Comparison of ENCODE assay signal across 16 cellular contexts in the genomic region with DNA sequence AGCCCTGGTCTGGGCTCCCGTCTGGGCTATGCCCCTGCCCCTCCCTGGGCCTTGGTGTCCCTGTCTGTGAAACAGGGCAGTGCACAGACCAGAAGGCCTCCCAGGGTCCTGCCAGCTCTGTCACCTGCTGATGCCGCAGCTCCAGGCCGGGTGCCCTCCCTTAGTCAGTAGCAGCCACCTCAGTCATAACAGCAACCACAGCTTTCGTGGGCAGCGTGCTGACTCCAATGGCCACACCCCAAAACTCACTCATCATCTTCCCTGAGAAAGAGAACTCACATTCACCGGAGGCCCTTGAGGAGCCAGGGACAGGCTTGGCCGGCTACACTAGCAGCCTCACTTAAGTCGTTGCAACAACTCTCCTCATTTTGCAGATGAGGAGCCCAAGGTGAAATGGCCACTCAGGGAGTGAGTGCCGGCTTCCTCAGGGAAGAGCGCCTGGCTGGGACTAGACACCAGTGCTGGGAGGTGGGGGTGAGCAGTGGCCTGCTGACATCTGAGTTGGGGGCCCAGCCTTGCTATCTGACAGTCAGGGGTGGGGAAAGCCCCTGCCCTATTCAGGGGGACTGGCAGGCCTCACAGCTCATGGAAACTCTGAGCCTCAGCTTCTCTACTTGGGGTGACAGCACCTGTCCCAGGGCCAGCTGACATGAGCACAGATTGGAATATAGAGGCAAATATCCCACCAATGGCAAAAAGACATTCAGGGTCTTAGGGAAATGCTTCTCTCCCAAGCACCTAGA. TPM values are rescaled to one million over a fixed set of nuclear protein-coding genes. Genes with fewer than 3 reads are reported as not detected.
DNase-seq lines count a peak whose midpoint lies in the region; ATAC-seq and TF ChIP-seq lines count a peak whose summit lies in the region.
"Had no signal": no experiment of that assay in that cellular context is flagged by ENCODE, and none has a peak within 500 bp of the region (broad histone marks: within the 10 kb centered on the region; RNA-seq: fewer than 3 reads in every experiment).

No MANE protein-coding gene starts in this region.

- intact Hi-C loops in transverse colon (cut with DNase I; ENCODE audit: low total_unique reads) = no loop called here

- H3K36me3 ChIP-seq in mucosa of rectum (ENCODE audit: control insufficient read depth in 2 of 2, insufficient read depth in 2 of 2, low read length in 2 of 2) = peaks cover 32 to 41% of the 10 kb centered on the region in 2 donors
- H3K36me3 ChIP-seq in transverse colon = no peaks in the 10 kb centered on the region

- DNase-seq in stimulated activated CD4-positive, alpha-beta T cell treated with anti-CD3 and anti-CD28 coated beads, Interleukin-12 subunit alpha, Interleukin-12 subunit beta, amount 100 ng/mL, for 48 hours (ENCODE audit: low read depth in 2 of 3, low spot score in 1 of 3) = peak in 2 of 3 donors; percentile 20 to 42
- no peak for DNase-seq in stimulated activated CD4-positive, alpha-beta T cell treated with anti-CD3 and anti-CD28 coated beads, Interleukin-4, amount 100 ng/mL, for 1 hour
- DNase-seq in activated T-cell treated with anti-CD3 and anti-CD28 coated beads, Interleukin-2, amount 50 U/mL, for 48 hours = peak; percentile 53 to 68
- DNase-seq in transverse colon = no peak
- DNase-seq in GM19240 (ENCODE audit: insufficient read length, low spot score) = no peak
- DNase-seq: C1 segment of cervical spinal cord, EL, NCI-H1105, NCI-H2171 treated with DMSO at 0.1 percent for 48 hours, occipital lobe, SIG-M5, spleen had no signal

- H3K4me1 ChIP-seq in mucosa of rectum (ENCODE audit: control insufficient read depth in 2 of 2, insufficient read depth in 2 of 2, low read length in 2 of 2) (peaks cover 32 to 41% of the 10 kb centered on the region in 2 donors), transverse colon (peaks cover 7 to 40% (median 33%) of the 10 kb centered on the region in 4 donors)

- ATAC-seq in GM18858 (IDR thresholded peaks at IDR 0.05; ENCODE audit: unreplicated experiment) (no peak), HG03354 (IDR thresholded peaks at IDR 0.05; ENCODE audit: poor library complexity, severe bottlenecking, unreplicated experiment) (no peak)

- in situ Hi-C loops in transverse colon (cut with MboI; ENCODE audit: low pct_ligation_motif_present in 1 of 4, low pct_unique_long_range_greater_than_20kb in 1 of 4, low sequenced_read_pairs in 3 of 4) = no loop called here

- no peak for TF ChIP-seq EP300 in transverse colon (IDR thresholded peaks at IDR 0.05; ENCODE audit: low read depth)

- H3K9me3 ChIP-seq in mucosa of rectum (ENCODE audit: control insufficient read depth in 2 of 2, low read length in 2 of 2) = no peaks in the 10 kb centered on the region
- H3K9me3 ChIP-seq in transverse colon = no peaks in the 10 kb centered on the region
- H3K9me3 ChIP-seq: spleen had no signal

- H3K4me3 ChIP-seq in mucosa of rectum (ENCODE audit: low read length in 2 of 2) (no peak overlapping the region), transverse colon (no peak overlapping the region)
- H3K4me3 ChIP-seq: spleen had no signal

- peak overlapping the region; percentile 9 to 30 for H3K9ac ChIP-seq in mucosa of rectum (ENCODE audit: low read depth in 1 of 2, low read length in 2 of 2)

- 84 to 87% methylated on average over 3 to 10 of the region's 10 CpGs for WGBS in transverse colon (ENCODE audit: low coverage in 1 of 2), 2 donors

- no peak for TF ChIP-seq CTCF in transverse colon (IDR thresholded peaks at IDR 0.05)

- no peaks in the 10 kb centered on the region for H3K27me3 ChIP-seq in mucosa of rectum (ENCODE audit: control insufficient read depth in 2 of 2, insufficient read depth in 2 of 2, low read length in 2 of 2)
- H3K27me3 ChIP-seq in transverse colon = no peaks in the 10 kb centered on the region
- H3K27me3 ChIP-seq: spleen had no signal

- TF ChIP-seq POLR2A in transverse colon (IDR thresholded peaks at IDR 0.05) = no peak

- H3K27ac ChIP-seq in mucosa of rectum (ENCODE audit: low read depth in 2 of 2, low read length in 2 of 2) (peak overlapping the region; percentile 76 to 81), transverse colon (peak overlapping the region; percentile 47 to 72 (median 68))
- H3K27ac ChIP-seq: spleen had no signal

RNA-seq across cellular contexts. Expression of gene SLC5A10, which starts 22.6 kb away (rescaled TPM):
- total RNA-seq in transverse colon = not detected
- total RNA-seq: mesenteric fat pad, occipital lobe had no signal

RNA-seq across cellular contexts. Expression of gene FAM83G, which starts 30.0 kb away (rescaled TPM):
- 10 to 100 TPM; 33.6 to 75.6 (median 39.4) TPM for total RNA-seq in transverse colon

Comparison
In these comparisons a context has a peak if more than half of its experiments do, and no peak if none do; other contexts are left out.
1. DNase-seq: peak in stimulated activated CD4-positive, alpha-beta T cell treated with anti-CD3 and anti-CD28 coated beads, Interleukin-12 subunit alpha, Interleukin-12 subunit beta, amount 100 ng/mL, for 48 hours (2 of 3) and activated T-cell treated with anti-CD3 and anti-CD28 coated beads, Interleukin-2, amount 50 U/mL, for 48 hours (2 of 2); none in stimulated activated CD4-positive, alpha-beta T cell treated with anti-CD3 and anti-CD28 coated beads, Interleukin-4, amount 100 ng/mL, for 1 hour (single experiment), transverse colon (single experiment) and GM19240 (single experiment).